ENCODE assay signal across 8 cellular contexts in genomic region chr12:69469854-69470188, GRCh38. TPM values are rescaled to one million over a fixed set of nuclear protein-coding genes. Genes with fewer than 3 reads are reported as not detected.
DNase-seq lines count a peak whose midpoint lies in the region; ATAC-seq, FAIRE-seq and TF ChIP-seq lines count a peak whose summit lies in the region.

No MANE protein-coding gene starts in this region.

- H3K4me3 ChIP-seq in SK-N-SH (ENCODE audit: low read depth in 2 of 2, low read length in 1 of 2), result peak overlapping the region; percentile 74 to 95
- H3K4me3 ChIP-seq in foreskin fibroblast (ENCODE audit: low read depth in 1 of 2, low read length in 2 of 2), result peak overlapping the region; percentile 76 to 83
- peak overlapping the region; percentile 68 for H3K4me3 ChIP-seq in skeletal muscle cell (ENCODE audit: low read depth, low read length)

- H3K9ac ChIP-seq in SK-N-SH, result peak overlapping the region; percentile 98

- no peaks in the 10 kb centered on the region for H3K36me3 ChIP-seq in SK-N-SH (replicated peaks in 1 of 2; ENCODE audit: control insufficient read depth in 1 of 2, insufficient read depth in 2 of 2, low read length in 1 of 2)

- CTCF ChIA-PET in SK-N-SH (lab: Yijun Ruan, JAX), result interaction anchor here (0.7 to 2.0 kb wide), 7 partner anchors 15 to 116 kb away, joined by 3 to 19 read pairs (median 4); partner anchors contain the start of gene CCT2

- TF ChIP-seq EP300 in SK-N-SH (IDR thresholded peaks at IDR 0.05; ENCODE audit: borderline replicate concordance in 1 of 2, low read depth in 1 of 2, low read length in 1 of 2), result no peak

- peaks cover 9% of the 10 kb centered on the region for H3F3A ChIP-seq in SK-N-SH (replicated peaks; ENCODE audit: insufficient read depth)

- 20% methylated on average over 10 of the region's 10 CpGs for WGBS in SK-N-SH (ENCODE audit: low lambda C conversion rate)

- TF ChIP-seq CTCF in SK-N-SH (IDR thresholded peaks at IDR 0.05), result no peak
- no peak for TF ChIP-seq CTCF in foreskin fibroblast (IDR thresholded peaks at IDR 0.05; ENCODE audit: low read depth, low read length)

- H3K79me2 ChIP-seq in SK-N-SH (ENCODE audit: insufficient read depth), result peaks cover 47% of the 10 kb centered on the region

- POLR2A ChIA-PET in SK-N-SH (lab: Yijun Ruan, JAX), result interaction anchor here (0.7 to 1.0 kb wide), 2 partner anchors 40 to 80 kb away, joined by 3 read pairs; no protein-coding TSS in a partner anchor

- DNase-seq in SK-N-SH, result no peak
- no peak for DNase-seq in foreskin fibroblast
- DNase-seq in skeletal muscle cell (ENCODE audit: low read depth), result no peak
- DNase-seq in frontal cortex (ENCODE audit: low spot score in 2 of 2), result no peak
- no peak for DNase-seq in GM12892 (ENCODE audit: insufficient read length)

- TF ChIP-seq POLR2A in GM12892 (IDR thresholded peaks at IDR 0.05; ENCODE audit: low read depth, low read length), result no peak

- ATAC-seq in GM21447 (IDR thresholded peaks at IDR 0.05; ENCODE audit: unreplicated experiment) (peak; percentile 22), HG03521 (IDR thresholded peaks at IDR 0.05; ENCODE audit: unreplicated experiment) (no peak), HG03039 (IDR thresholded peaks at IDR 0.05; ENCODE audit: unreplicated experiment) (no peak)

- H2AFZ ChIP-seq in SK-N-SH (ENCODE audit: low read depth), result peak overlapping the region; percentile 99

- H3K9me3 ChIP-seq in SK-N-SH, result no peaks in the 10 kb centered on the region

- H3K9me2 ChIP-seq in SK-N-SH, result no peaks in the 10 kb centered on the region

- FAIRE-seq in frontal cortex (lab: Jason Lieb, UNC), result no peak
- no peak for FAIRE-seq in GM12892 (lab: Jason Lieb, UNC)

- H4K20me1 ChIP-seq in SK-N-SH (ENCODE audit: insufficient read depth), result peaks cover 39% of the 10 kb centered on the region

- peak overlapping the region; percentile 83 for H3K4me2 ChIP-seq in SK-N-SH

- H3K27ac ChIP-seq in SK-N-SH (ENCODE audit: low read depth in 2 of 2, low read length in 1 of 2), result peak overlapping the region; percentile 92 to 93

- TF ChIP-seq RAD21 in SK-N-SH (IDR thresholded peaks at IDR 0.05; ENCODE audit: low read length), result no peak

- peaks cover 11 to 15% of the 10 kb centered on the region in 2 experiments; a peak in 3 of 4 replicates for H3K4me1 ChIP-seq in SK-N-SH (ENCODE audit: control insufficient read depth in 1 of 2, insufficient read depth in 2 of 2, low read depth in 1 of 2, low read length in 1 of 2)

- no peaks in the 10 kb centered on the region for H3K27me3 ChIP-seq in SK-N-SH (ENCODE audit: insufficient read depth)

TF ChIP-seq in SK-N-SH, 30 proteins besides CTCF, POLR2A, EP300 and RAD21:
- no peak for TF ChIP-seq TEAD4 (IDR thresholded peaks at IDR 0.05; ENCODE audit: borderline replicate concordance, insufficient read depth)
- no peak for TF ChIP-seq SMC3 (IDR thresholded peaks at IDR 0.05; ENCODE audit: low read depth, low read length)
- no peak for TF ChIP-seq FOXJ3 (CRISPR knock-in tag; IDR thresholded peaks at IDR 0.05)
- TF ChIP-seq REST (IDR thresholded peaks at IDR 0.05; ENCODE audit: low read depth, low read length), result no peak
- TF ChIP-seq MXI1 (IDR thresholded peaks at IDR 0.05; ENCODE audit: low read depth, low read length), result no peak
- no peak for TF ChIP-seq MEF2A (IDR thresholded peaks at IDR 0.05; ENCODE audit: borderline replicate concordance, low read depth)

RNA-seq across cellular contexts. Expression of gene FRS2, which starts 0.4 kb away (rescaled TPM):
- polyA plus RNA-seq in SK-N-SH (2012; rRNA removed), result 7.1 and 9.6 TPM in 2 replicates
- 9.6 and 10.6 TPM in 2 replicates for polyA plus RNA-seq in SK-N-SH (2012; cell fraction: cytosol; rRNA removed)
- 5.8 and 13.9 TPM in 2 replicates for polyA plus RNA-seq in SK-N-SH (2012; cell fraction: nucleus; rRNA removed)
- total RNA-seq in frontal cortex, result 55.4 TPM
- 3.5 TPM for polyA plus RNA-seq in GM12892 (2012; ENCODE audit: missing spikeins)
